In the genomic region with DNA sequence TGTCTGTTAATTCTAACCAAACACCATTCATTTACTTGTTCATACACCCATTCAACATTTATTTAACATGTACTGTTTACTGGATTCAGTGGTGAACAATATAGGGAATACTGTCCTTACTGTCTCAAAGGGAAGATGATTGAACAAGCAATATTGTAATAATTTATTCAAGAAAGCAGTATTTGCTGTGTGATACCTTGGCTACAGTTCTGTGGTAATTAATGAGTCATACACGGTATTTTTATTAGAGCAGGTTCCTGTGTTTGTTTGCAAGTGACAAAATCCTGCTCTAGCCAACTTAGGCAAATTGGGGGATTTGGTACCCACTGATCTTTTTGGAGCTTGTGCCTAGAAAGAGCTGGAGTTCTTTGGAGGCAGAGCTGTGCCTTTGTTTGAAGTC, we compare ENCODE assay signal across 23 cellular contexts. TPM values are rescaled to one million over a fixed set of nuclear protein-coding genes. Genes with fewer than 3 reads are reported as not detected.
DNase-seq lines count a peak whose midpoint lies in the region; ATAC-seq, FAIRE-seq and TF ChIP-seq lines count a peak whose summit lies in the region.
"Had no signal": no experiment of that assay in that cellular context is flagged by ENCODE, and none has a peak within 500 bp of the region (broad histone marks: within the 10 kb centered on the region; RNA-seq: fewer than 3 reads in every experiment).

No MANE protein-coding gene starts in this region.

- CTCF ChIA-PET in PC-3 (lab: Charles Lee) = no interaction called here

- FAIRE-seq in GM12892 (lab: Jason Lieb, UNC) = peak; percentile 30
- FAIRE-seq: GM12878, GM18507, HepG2 had no signal

- H3K4me3 ChIP-seq in PC-3 (ENCODE audit: low read length) (no peak overlapping the region), body of pancreas (no peak overlapping the region)
- H3K4me3 ChIP-seq: BLaER1 treated with 17β-estradiol and CSF1 and Interleukin-3, amounts not matched to agents 10 nM and 100 nM; GM12878 had no signal

- H3K9ac ChIP-seq in PC-3 (ENCODE audit: low read length) = no peak overlapping the region
- H3K9ac ChIP-seq: BLaER1 treated with 17β-estradiol and CSF1 and Interleukin-3, amounts not matched to agents 10 nM and 100 nM had no signal

- no peaks in the 10 kb centered on the region for H4K20me1 ChIP-seq in PC-3 (ENCODE audit: low read length)
- H4K20me1 ChIP-seq: BLaER1 treated with 17β-estradiol and CSF1 and Interleukin-3, amounts not matched to agents 10 nM and 100 nM had no signal

- H3K4me1 ChIP-seq in PC-3 (ENCODE audit: insufficient read depth, low read length) (no peaks in the 10 kb centered on the region), body of pancreas (no peaks in the 10 kb centered on the region)

- 21 to 25% methylated on average over 1 of the region's 1 CpG for WGBS in body of pancreas, 2 donors

- no peak for TF ChIP-seq POLR2A in GM12892 (IDR thresholded peaks at IDR 0.05; ENCODE audit: low read depth, low read length)
- TF ChIP-seq POLR2A in body of pancreas (IDR thresholded peaks at IDR 0.05) = no peak

- H3K27me3 ChIP-seq in PC-3 (ENCODE audit: low read length) (no peaks in the 10 kb centered on the region), body of pancreas (no peaks in the 10 kb centered on the region)
- H3K27me3 ChIP-seq: BLaER1 treated with 17β-estradiol and CSF1 and Interleukin-3, amounts not matched to agents 10 nM and 100 nM had no signal

- no peak for DNase-seq in GM12892 (ENCODE audit: insufficient read length)
- DNase-seq in PC-3 = peak; percentile 22
- DNase-seq in dermis blood vessel endothelial cell = peak; percentile 60
- DNase-seq in renal cortical epithelial cell (ENCODE audit: low read depth) = peak; percentile 70
- DNase-seq in body of pancreas = no peak
- DNase-seq: 8988T; CD8-positive, alpha-beta memory T cell; COR-L47; DMS 273 treated with DMSO at 0.1 percent for 48 hours; DMS53; DND-41; EL; GOT3; H7; HFFc6 had no signal

- no peaks in the 10 kb centered on the region for H3K79me2 ChIP-seq in PC-3 (ENCODE audit: low read length)

- TF ChIP-seq CTCF in PC-3 (conservative IDR thresholded peaks at IDR 0.05; ENCODE audit: low read depth, low read length) (no peak), body of pancreas (IDR thresholded peaks at IDR 0.05) (no peak)

- H3F3A ChIP-seq in PC-3 (ENCODE audit: low read length, unreplicated experiment) = no peaks in the 10 kb centered on the region

- intact Hi-C loops in PC-3 (cut with micrococcal nuclease) = no loop called here
- intact Hi-C loops in body of pancreas (cut with DNase I) = no loop called here

- no TSS peak for BruUV-seq in PC-3 (replicated peaks; lab: Mats Ljungman, UMichigan)

- H3K9me2 ChIP-seq in PC-3 (replicated peaks; ENCODE audit: low read length) = no peaks in the 10 kb centered on the region

- no peak overlapping the region for H3K4me2 ChIP-seq in PC-3 (ENCODE audit: low read length)
- H3K4me2 ChIP-seq: BLaER1 treated with 17β-estradiol and CSF1 and Interleukin-3, amounts not matched to agents 10 nM and 100 nM had no signal

- H3K36me3 ChIP-seq in PC-3 (ENCODE audit: low read depth, low read length) (peaks cover 53% of the 10 kb centered on the region), body of pancreas (replicated peaks in 1 of 2; ENCODE audit: insufficient read depth in 1 of 2, low read depth in 2 of 2) (peaks cover 0 to 7% of the 10 kb centered on the region in 2 donors)

- no peaks in the 10 kb centered on the region for H3K9me3 ChIP-seq in PC-3 (ENCODE audit: low read length)
- no peaks in the 10 kb centered on the region for H3K9me3 ChIP-seq in body of pancreas
- H3K9me3 ChIP-seq: BLaER1 treated with 17β-estradiol and CSF1 and Interleukin-3, amounts not matched to agents 10 nM and 100 nM had no signal

- H3K27ac ChIP-seq in PC-3 (ENCODE audit: low read length) = no peak overlapping the region
- no peak overlapping the region for H3K27ac ChIP-seq in body of pancreas
- H3K27ac ChIP-seq: BLaER1 treated with 17β-estradiol and CSF1 and Interleukin-3, amounts not matched to agents 10 nM and 100 nM had no signal

- ATAC-seq in PC-3 (peak; percentile 67), GM21390 (IDR thresholded peaks at IDR 0.05; ENCODE audit: unreplicated experiment) (no peak), HG02970 (IDR thresholded peaks at IDR 0.05; ENCODE audit: low FRiP score, unreplicated experiment) (no peak), body of pancreas (no peak)
- ATAC-seq: GM12878, HCT116, HepG2 had no signal

- H2AFZ ChIP-seq in PC-3 (ENCODE audit: low read length) = no peak overlapping the region

- POLR2A ChIA-PET in PC-3 (lab: Charles Lee; ENCODE audit: unreplicated experiment) = no interaction called here

RNA-seq across cellular contexts. Expression of a gene that starts 15.7 kb away (rescaled TPM):
- 1.3 TPM for polyA plus RNA-seq in GM12892 (2012; ENCODE audit: missing spikeins)
- total RNA-seq in PC-3 (2014; rRNA removed) (0.75 and 1.7 TPM in 2 replicates), dermis blood vessel endothelial cell (0.93 and 1.4 TPM in 2 replicates), renal cortical epithelial cell (3.0 and 7.4 TPM in 2 replicates), body of pancreas (1 to 10 TPM in 1 of 2 donors, not detected in 1; 1.3 TPM)
- polyA plus RNA-seq: CD8-positive, alpha-beta memory T cell; IgD-negative memory B cell had no signal

RNA-seq across cellular contexts. Expression of a gene that starts 16.0 kb away (rescaled TPM):
- 22.7 TPM for polyA plus RNA-seq in GM12892 (2012; ENCODE audit: missing spikeins)
- total RNA-seq in PC-3 (2014; rRNA removed) (19.4 and 34.3 TPM in 2 replicates), dermis blood vessel endothelial cell (17.9 and 22.0 TPM in 2 replicates), renal cortical epithelial cell (28.5 and 44.0 TPM in 2 replicates), body of pancreas (10 to 100 TPM in 1 of 2 donors, 1 to 10 TPM in 1; 8.3 to 10.5 TPM)

RNA-seq across cellular contexts. Expression of a gene that starts 28.5 kb away (rescaled TPM):
- 96.8 TPM for polyA plus RNA-seq in GM12892 (2012; ENCODE audit: missing spikeins)
- total RNA-seq in PC-3 (2014; rRNA removed) (210 and 238 TPM in 2 replicates), dermis blood vessel endothelial cell (43.8 and 54.6 TPM in 2 replicates), renal cortical epithelial cell (39.1 and 71.4 TPM in 2 replicates), body of pancreas (1 to 10 TPM; 7.5 to 9.6 TPM)

RNA-seq across cellular contexts. Expression of a gene that starts 28.6 kb away (rescaled TPM):
- 133 TPM for polyA plus RNA-seq in GM12892 (2012; ENCODE audit: missing spikeins)
- total RNA-seq in PC-3 (2014; rRNA removed) = 139 and 184 TPM in 2 replicates
- 198 and 201 TPM in 2 replicates for total RNA-seq in dermis blood vessel endothelial cell
- total RNA-seq in renal cortical epithelial cell = 126 and 185 TPM in 2 replicates
- total RNA-seq in body of pancreas = 10 to 100 TPM; 27.4 to 68.5 TPM

RNA-seq across cellular contexts. Expression of a gene that starts 32.9 kb away (rescaled TPM):
- 35.4 TPM for polyA plus RNA-seq in GM12892 (2012; ENCODE audit: missing spikeins)
- total RNA-seq in PC-3 (2014; rRNA removed) (78.9 and 102 TPM in 2 replicates), dermis blood vessel endothelial cell (25.5 and 41.6 TPM in 2 replicates), renal cortical epithelial cell (41.0 and 47.9 TPM in 2 replicates), body of pancreas (10 to 100 TPM; 10.4 to 10.5 TPM)

Comparison
In these comparisons a context has a peak if more than half of its experiments do, and no peak if none do; other contexts are left out.
1. DNase-seq: peak in PC-3 (single experiment), dermis blood vessel endothelial cell (single experiment) and renal cortical epithelial cell (single experiment); none in GM12892 (single experiment) and body of pancreas (0 of 4).